ENCODE assay signal across 1 cellular context in the genomic region with DNA sequence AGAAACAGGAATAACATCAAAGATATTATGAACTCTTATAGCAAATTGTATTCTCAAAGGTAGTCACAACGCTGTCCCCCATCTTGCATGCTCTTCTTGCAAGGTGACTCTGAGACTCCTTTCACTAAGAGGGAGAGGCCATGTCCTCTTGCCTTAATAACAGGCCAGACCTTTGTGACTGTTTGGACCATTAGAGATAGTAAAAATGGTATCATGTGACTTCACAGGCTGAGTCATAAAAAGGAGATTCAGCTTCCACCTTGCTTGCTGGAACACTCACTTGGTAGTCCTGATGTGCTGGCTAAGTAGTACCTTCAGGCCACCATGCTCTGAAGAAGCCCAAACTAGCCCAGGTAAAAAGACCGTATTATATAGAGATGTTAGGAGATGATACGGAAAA.
TF ChIP-seq lines count a peak whose summit lies in the region.

No MANE protein-coding gene starts in this region.

TF ChIP-seq in GM12878, 131 proteins besides CTCF, POLR2A, EP300 and RAD21 (continued from another document):
- TF ChIP-seq IKZF2 (IDR thresholded peaks at IDR 0.05) (no peak), HDGF (IDR thresholded peaks at IDR 0.05) (no peak)
